10 cellular contexts compared by ENCODE assay signal in genomic region chr20:53706008-53706481, GRCh38.
DNase-seq lines count a peak whose midpoint lies in the region; ATAC-seq and TF ChIP-seq lines count a peak whose summit lies in the region.
"Had no signal": no experiment of that assay in that cellular context is flagged by ENCODE, and none has a peak within 500 bp of the region (broad histone marks: within the 10 kb centered on the region; RNA-seq: fewer than 3 reads in every experiment).

No MANE protein-coding gene starts in this region.

- no peak overlapping the region for H3K27ac ChIP-seq in CD8-positive, alpha-beta memory T cell (ENCODE audit: low read depth, low read length)
- H3K27ac ChIP-seq in A673 (ENCODE audit: low read depth, low read length, poor library complexity, severe bottlenecking) = no peak overlapping the region

- H3K36me3 ChIP-seq in CD8-positive, alpha-beta memory T cell (ENCODE audit: insufficient read depth, low read length) = no peaks in the 10 kb centered on the region
- H3K36me3 ChIP-seq in A673 (ENCODE audit: insufficient read depth, low read length, poor library complexity, severe bottlenecking) = no peaks in the 10 kb centered on the region

- peaks cover 40 to 43% (median 43%) of the 10 kb centered on the region in 3 donors for H3K4me1 Mint-ChIP-seq in CD8-positive, alpha-beta memory T cell
- H3K4me1 Mint-ChIP-seq in chondrocyte (ENCODE audit: low read depth) (peaks cover 36% of the 10 kb centered on the region), nephron (peaks cover 37% of the 10 kb centered on the region)

- H3K27ac Mint-ChIP-seq in CD8-positive, alpha-beta memory T cell = peak overlapping the region in 5 of 8 donors; percentile 50 to 92 (median 83)
- H3K27ac Mint-ChIP-seq in chondrocyte (ENCODE audit: unreplicated experiment) (peak overlapping the region; percentile 92), nephron (peak overlapping the region; percentile 92 to 94 (median 93))

- TF ChIP-seq CTCF in chondrocyte (IDR thresholded peaks at IDR 0.05) (no peak), nephron (IDR thresholded peaks at IDR 0.05; ENCODE audit: unreplicated experiment in 3 of 3) (no peak), A673 (conservative IDR thresholded peaks at IDR 0.05; ENCODE audit: low read depth, low read length) (no peak)

- ATAC-seq in GM21786 (IDR thresholded peaks at IDR 0.05; ENCODE audit: unreplicated experiment) = no peak

- peak overlapping the region; percentile 6 for H3K4me3 ChIP-seq in CD8-positive, alpha-beta memory T cell (ENCODE audit: low read length)
- no peak overlapping the region for H3K4me3 ChIP-seq in A673 (ENCODE audit: low read depth, low read length, poor library complexity, severe bottlenecking)

- BruUV-seq in A673 (replicated peaks; lab: Mats Ljungman, UMichigan) = no TSS peak

- no peaks in the 10 kb centered on the region for H3K27me3 ChIP-seq in CD8-positive, alpha-beta memory T cell (ENCODE audit: insufficient read depth, low read length, poor library complexity, severe bottlenecking)
- H3K27me3 ChIP-seq in A673 (replicated peaks; ENCODE audit: insufficient read depth, low read depth, low read length, poor library complexity) = no peaks in the 10 kb centered on the region

- H3K4me3 Mint-ChIP-seq in CD8-positive, alpha-beta memory T cell = peak overlapping the region in 4 of 7 donors; percentile 43 to 72 (median 58)
- H3K4me3 Mint-ChIP-seq in chondrocyte (ENCODE audit: unreplicated experiment) (no peak overlapping the region), nephron (no peak overlapping the region)

- H3K36me3 Mint-ChIP-seq in CD8-positive, alpha-beta memory T cell = no peaks in the 10 kb centered on the region
- H3K36me3 Mint-ChIP-seq in chondrocyte (ENCODE audit: low read depth) = no peaks in the 10 kb centered on the region
- H3K36me3 Mint-ChIP-seq in nephron (ENCODE audit: low read depth) = no peaks in the 10 kb centered on the region

- no peaks in the 10 kb centered on the region for H3K27me3 Mint-ChIP-seq in CD8-positive, alpha-beta memory T cell
- no peaks in the 10 kb centered on the region for H3K27me3 Mint-ChIP-seq in chondrocyte (ENCODE audit: low read depth)
- peaks cover 3% of the 10 kb centered on the region for H3K27me3 Mint-ChIP-seq in nephron (ENCODE audit: low read depth)

- CTCF ChIA-PET in CD8-positive, alpha-beta memory T cell (lab: Charles Lee) = interaction anchor here (1.4 kb wide), 2 partner anchors 63 to 166 kb away, joined by 3 read pairs; no protein-coding TSS in a partner anchor
- CTCF ChIA-PET in A673 (lab: Charles Lee) = no interaction called here

- DNase-seq in CD8-positive, alpha-beta memory T cell = no peak
- DNase-seq in MV-4-11 (lab: John Stamatoyannopoulos, UW) = peak; percentile 29
- no peak for DNase-seq in chondrocyte (ENCODE audit: low spot score)
- no peak for DNase-seq in GM19240 (ENCODE audit: insufficient read length, low spot score)
- no peak for DNase-seq in A673 (ENCODE audit: low spot score)
- no peak for DNase-seq in retina
- DNase-seq: activated CD4-positive, alpha-beta T cell treated with anti-CD3 and anti-CD28 coated beads for 1 hour; cortex of kidney had no signal

- no peaks in the 10 kb centered on the region for H3K9me3 Mint-ChIP-seq in CD8-positive, alpha-beta memory T cell
- H3K9me3 Mint-ChIP-seq in chondrocyte (ENCODE audit: low read depth) (no peaks in the 10 kb centered on the region), nephron (no peaks in the 10 kb centered on the region)

- POLR2A ChIA-PET in CD8-positive, alpha-beta memory T cell (lab: Charles Lee) = interaction anchor here (1.2 to 1.3 kb wide), 2 partner anchors 14 to 48 kb away, joined by 3 to 4 read pairs; no protein-coding TSS in a partner anchor
- POLR2A ChIA-PET in A673 (lab: Charles Lee; ENCODE audit: low non-redundant PET) = no interaction called here

- no peaks in the 10 kb centered on the region for H3K9me3 ChIP-seq in CD8-positive, alpha-beta memory T cell (ENCODE audit: low read length)
- H3K9me3 ChIP-seq in A673 (ENCODE audit: low read depth, low read length, poor library complexity, severe bottlenecking) = no peaks in the 10 kb centered on the region

- peaks cover 45% of the 10 kb centered on the region for H3K4me1 ChIP-seq in CD8-positive, alpha-beta memory T cell (ENCODE audit: insufficient read depth, low read length)
- peaks cover 28% of the 10 kb centered on the region for H3K4me1 ChIP-seq in A673 (ENCODE audit: insufficient read depth, low read length, poor library complexity, severe bottlenecking)

- intact Hi-C loops in A673 (cut with micrococcal nuclease; ENCODE audit: unreplicated experiment) = no loop called here

Comparison
In these comparisons a context has a peak if more than half of its experiments do, and no peak if none do; other contexts are left out.
1. H3K4me3 Mint-ChIP-seq: peak in CD8-positive, alpha-beta memory T cell (4 of 7); none in chondrocyte (single experiment) and nephron (0 of 3).
2. Peak in every context shown above with its lines, with median percentiles within 50 percentile points of each other: H3K27ac Mint-ChIP-seq.